Comparison of ENCODE assay signal across 8 cellular contexts in the genomic region with DNA sequence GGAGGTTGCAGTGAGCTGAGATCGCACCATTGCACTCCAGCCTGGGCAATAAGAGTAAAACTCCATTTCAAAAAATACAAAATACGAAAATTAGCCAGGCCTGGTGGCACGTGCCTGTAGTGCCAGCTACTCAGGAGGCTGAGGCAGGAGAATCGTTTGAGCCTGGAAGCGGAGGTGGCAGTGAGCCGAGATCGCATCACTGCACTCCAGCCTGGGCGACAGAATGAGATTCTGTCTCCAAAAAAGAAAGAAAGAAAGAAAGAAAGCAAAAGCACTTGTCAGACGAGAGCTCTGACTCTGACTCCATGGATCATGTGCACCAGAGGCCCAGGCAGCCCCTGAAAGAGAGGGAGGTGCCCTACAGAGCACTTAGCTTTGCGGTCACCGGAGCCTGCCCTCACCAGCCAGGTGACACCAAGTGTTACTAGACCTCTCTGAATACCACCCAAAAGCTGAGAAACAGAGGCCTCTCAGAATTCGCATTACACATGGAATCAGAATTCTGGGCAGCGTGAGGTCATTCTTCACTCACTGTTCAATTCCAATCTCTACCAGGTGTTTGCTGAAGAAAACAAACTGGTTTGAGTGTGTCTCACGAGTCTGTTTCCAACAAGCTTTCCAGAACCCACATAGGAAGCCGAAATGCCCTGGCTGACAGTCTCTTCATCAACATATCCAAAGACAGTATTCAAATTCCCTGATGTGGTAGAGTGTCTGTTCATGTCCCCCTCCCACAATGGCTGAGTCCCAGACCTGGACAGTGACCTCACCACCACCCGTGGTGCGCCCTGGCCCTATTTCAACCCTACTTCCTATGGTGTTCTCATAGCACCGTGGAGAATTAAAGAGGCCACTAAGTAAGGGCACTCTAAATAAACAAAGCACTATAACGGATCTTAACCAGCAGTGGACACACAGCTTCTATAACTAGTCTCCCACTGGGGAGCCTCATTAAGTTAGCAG. TPM values are rescaled to one million over a fixed set of nuclear protein-coding genes. Genes with fewer than 3 reads are reported as not detected.
A peak's percentile ranks its signal among the peaks of the same experiment; 100 is the strongest.
DNase-seq lines count a peak whose midpoint lies in the region; TF ChIP-seq lines count a peak whose summit lies in the region.

No MANE protein-coding gene starts in this region.

- peak overlapping the region; percentile 99 for H3K27ac ChIP-seq in VCaP

- no peaks in the 10 kb centered on the region for H3K27me3 Mint-ChIP-seq in activated naive CD4-positive, alpha-beta T cell treated with anti-CD3 and anti-CD28 coated beads for 36 hours (ENCODE audit: low read depth)

- H3K36me3 Mint-ChIP-seq in activated naive CD4-positive, alpha-beta T cell treated with anti-CD3 and anti-CD28 coated beads for 36 hours (ENCODE audit: low read depth): peaks cover 2% of the 10 kb centered on the region

- no peaks in the 10 kb centered on the region for H3K9me3 Mint-ChIP-seq in activated naive CD4-positive, alpha-beta T cell treated with anti-CD3 and anti-CD28 coated beads for 36 hours

- intact Hi-C loops in activated naive CD4-positive, alpha-beta T cell treated with anti-CD3 and anti-CD28 coated beads for 36 hours (cut with micrococcal nuclease): loop anchor here (1.0 to 10.0 kb wide), 4 partner anchors 55 to 231 kb away; no protein-coding TSS in a partner anchor

- peak overlapping the region; percentile 91 for H3K4me3 Mint-ChIP-seq in activated naive CD4-positive, alpha-beta T cell treated with anti-CD3 and anti-CD28 coated beads for 36 hours

- CTCF ChIA-PET in activated naive CD4-positive, alpha-beta T cell treated with anti-CD3 and anti-CD28 coated beads for 36 hours (lab: Charles Lee): interaction anchor here (0.6 to 1.5 kb wide), 3 partner anchors 10 to 77 kb away, joined by 3 to 6 read pairs (median 4); no protein-coding TSS in a partner anchor

- DNase-seq in activated naive CD4-positive, alpha-beta T cell treated with anti-CD3 and anti-CD28 coated beads for 36 hours: peak; percentile 21
- no peak for DNase-seq in activated naive CD4-positive, alpha-beta T cell treated with anti-CD3 and anti-CD28 coated beads, Interleukin-2, amount 50 U/mL, for 16 hours
- DNase-seq in globus pallidus (ENCODE audit: low spot score) (peak; percentile 33), renal cortical epithelial cell (ENCODE audit: low read depth) (peak; percentile 57), GM03348 (ENCODE audit: low spot score) (no peak), GM20000 (ENCODE audit: low spot score) (no peak)
- no peak for DNase-seq in stimulated activated CD4-positive, alpha-beta T cell treated with anti-CD3 and anti-CD28 coated beads, Interleukin-2, amount 100 ng/mL, for 48 hours

- H3K27ac Mint-ChIP-seq in activated naive CD4-positive, alpha-beta T cell treated with anti-CD3 and anti-CD28 coated beads for 36 hours: peak overlapping the region; percentile 30

- TF ChIP-seq CTCF in VCaP (conservative IDR thresholded peaks at IDR 0.05) (no peak), GM20000 (IDR thresholded peaks at IDR 0.05; ENCODE audit: extremely low read depth, missing control alignments) (no peak)

- peaks cover 31% of the 10 kb centered on the region for H3K4me1 Mint-ChIP-seq in activated naive CD4-positive, alpha-beta T cell treated with anti-CD3 and anti-CD28 coated beads for 36 hours (ENCODE audit: low read depth)

RNA-seq across cellular contexts. Expression of gene FLCN, which starts 1.5 kb away (rescaled TPM):
- total RNA-seq in activated naive CD4-positive, alpha-beta T cell treated with anti-CD3 and anti-CD28 coated beads for 36 hours: 10 to 100 TPM; 17.5 to 18.4 TPM
- 37.7 and 40.7 TPM in 2 replicates for total RNA-seq in renal cortical epithelial cell

RNA-seq across cellular contexts. Expression of gene PLD6, which starts 29.4 kb away (rescaled TPM):
- total RNA-seq in activated naive CD4-positive, alpha-beta T cell treated with anti-CD3 and anti-CD28 coated beads for 36 hours: 1 to 10 TPM; 5.3 to 5.4 TPM
- 1.9 and 3.5 TPM in 2 replicates for total RNA-seq in renal cortical epithelial cell

RNA-seq across cellular contexts. Expression of gene COPS3, which starts 45.6 kb away (rescaled TPM):
- 100 to 1,000 TPM; 103 to 104 TPM for total RNA-seq in activated naive CD4-positive, alpha-beta T cell treated with anti-CD3 and anti-CD28 coated beads for 36 hours
- total RNA-seq in renal cortical epithelial cell: 63.6 and 105 TPM in 2 replicates

Comparison
In these comparisons a context has a peak if more than half of its experiments do, and no peak if none do; other contexts are left out.
1. DNase-seq: peak in activated naive CD4-positive, alpha-beta T cell treated with anti-CD3 and anti-CD28 coated beads for 36 hours (single experiment), globus pallidus (single experiment) and renal cortical epithelial cell (single experiment); none in activated naive CD4-positive, alpha-beta T cell treated with anti-CD3 and anti-CD28 coated beads, Interleukin-2, amount 50 U/mL, for 16 hours (single experiment), GM03348 (single experiment), GM20000 (single experiment) and stimulated activated CD4-positive, alpha-beta T cell treated with anti-CD3 and anti-CD28 coated beads, Interleukin-2, amount 100 ng/mL, for 48 hours (0 of 2).